Comparison of ENCODE assay signal across 7 cellular contexts in the genomic region with DNA sequence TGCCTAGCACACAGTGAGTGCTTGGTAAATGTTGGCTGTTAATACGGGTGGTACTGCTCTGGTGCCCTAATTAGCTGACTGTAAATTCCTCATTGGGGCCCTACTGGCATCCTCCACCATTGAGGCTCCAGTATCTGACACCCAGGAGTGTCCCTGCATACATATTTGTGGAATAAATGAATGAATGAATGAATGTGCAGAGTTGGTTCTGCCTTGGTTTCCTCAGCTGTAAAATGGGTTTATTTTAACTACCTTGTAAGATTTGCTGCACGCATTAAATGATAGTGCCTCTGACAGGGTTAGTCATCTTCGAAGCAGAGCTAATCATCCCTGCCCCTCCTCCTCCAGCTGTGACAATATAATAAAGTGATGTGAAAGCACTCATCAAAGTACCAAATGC.
"Had no signal": no experiment of that assay in that cellular context is flagged by ENCODE, and none has a peak within 500 bp of the region (broad histone marks: within the 10 kb centered on the region; RNA-seq: fewer than 3 reads in every experiment).

No MANE protein-coding gene starts in this region.

- H3K4me2 ChIP-seq: KMS-11 had no signal

- H3K9me3 Mint-ChIP-seq: IgD-negative memory B cell had no signal

- H3K27ac ChIP-seq: HL-60, KMS-11 had no signal

- DNase-seq: IMR-90, KBM-7, KG1 had no signal

- H3K27me3 Mint-ChIP-seq: IgD-negative memory B cell had no signal

- H3K9ac ChIP-seq: KMS-11 had no signal

- H3K4me3 Mint-ChIP-seq: IgD-negative memory B cell had no signal

- FAIRE-seq: HTR-8/SVneo had no signal
